In the genomic region with DNA sequence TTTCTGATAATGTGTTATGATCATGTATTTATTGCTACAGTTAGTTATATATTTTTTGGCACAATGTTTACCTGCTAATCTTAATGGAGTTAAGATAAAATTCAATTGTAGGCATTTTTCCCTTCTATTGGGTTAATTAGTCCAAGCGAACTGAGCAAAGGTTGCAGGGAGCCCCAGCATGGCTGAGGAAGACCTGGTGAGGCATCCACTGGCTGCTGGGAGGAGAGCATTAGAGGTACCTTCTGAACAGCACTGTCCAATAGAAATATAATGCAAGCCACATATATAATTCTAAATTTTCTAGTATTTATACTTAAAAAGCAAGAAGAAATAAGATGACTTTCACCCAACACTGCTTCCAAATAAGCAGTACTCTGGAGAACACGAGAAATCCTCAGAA, we compare ENCODE assay signal across 8 cellular contexts. TPM values are rescaled to one million over a fixed set of nuclear protein-coding genes. Genes with fewer than 3 reads are reported as not detected.
DNase-seq lines count a peak whose midpoint lies in the region; ATAC-seq, FAIRE-seq and TF ChIP-seq lines count a peak whose summit lies in the region.

No MANE protein-coding gene starts in this region.

- DNase-seq in keratinocyte (ENCODE audit: low read depth, low spot score), result no peak
- DNase-seq in type B pancreatic cell (ENCODE audit: extremely low spot score, unreplicated experiment), result no peak
- no peak for DNase-seq in urothelium cell line (ENCODE audit: low spot score)
- DNase-seq in hippocampal formation (lab: John Stamatoyannopoulos, UW), result no peak

- peaks cover 1 to 2% of the 10 kb centered on the region in 2 experiments for H3K36me3 ChIP-seq in keratinocyte (ENCODE audit: control insufficient read depth in 2 of 2, extremely low read depth in 1 of 2, insufficient read depth in 2 of 2, low read length in 2 of 2)

- no peak for TF ChIP-seq CTCF in 22Rv1 (IDR thresholded peaks at IDR 0.05)
- TF ChIP-seq CTCF in keratinocyte (optimal IDR thresholded peaks at IDR 0.05 in 1 of 3, IDR thresholded peaks at IDR 0.05 in 1 of 3, conservative IDR thresholded peaks at IDR 0.05 in 1 of 3; ENCODE audit: extremely low read depth in 1 of 3, insufficient read depth in 2 of 3, low read length in 3 of 3), result no peak
- TF ChIP-seq CTCF in type B pancreatic cell (conservative IDR thresholded peaks at IDR 0.05), result no peak

- ATAC-seq in GM21723 (IDR thresholded peaks at IDR 0.05; ENCODE audit: unreplicated experiment), result peak; percentile 9
- no peak for ATAC-seq in activated T-helper 17 cell treated with anti-CD3 and anti-CD28 coated beads, Interleukin-2, amount 50 U/mL, for 72 hours (replicated peaks)
- ATAC-seq in GM18870 (IDR thresholded peaks at IDR 0.05; ENCODE audit: unreplicated experiment), result no peak

- H2AFZ ChIP-seq in keratinocyte (ENCODE audit: control insufficient read depth, low read length), result peak overlapping the region; percentile 98

- peak overlapping the region; percentile 55 to 94 (median 94) for H3K4me3 ChIP-seq in keratinocyte (ENCODE audit: control insufficient read depth in 2 of 3, extremely low read depth in 1 of 3, insufficient read depth in 2 of 3, low read depth in 1 of 3, low read length in 3 of 3)

- H3K27ac Mint-ChIP-seq in activated T-helper 17 cell treated with anti-CD3 and anti-CD28 coated beads, Interleukin-2, amount 50 U/mL, for 72 hours, result peak overlapping the region; percentile 98
- H3K27ac Mint-ChIP-seq in type B pancreatic cell, result peak overlapping the region; percentile 98

- peaks cover 18% of the 10 kb centered on the region for H3K36me3 Mint-ChIP-seq in activated T-helper 17 cell treated with anti-CD3 and anti-CD28 coated beads, Interleukin-2, amount 50 U/mL, for 72 hours (ENCODE audit: low read depth)
- peaks cover 5% of the 10 kb centered on the region for H3K36me3 Mint-ChIP-seq in type B pancreatic cell

- H4K20me1 ChIP-seq in keratinocyte (ENCODE audit: control insufficient read depth, extremely low read depth, insufficient read depth, low read length), result no peaks in the 10 kb centered on the region

- no peaks in the 10 kb centered on the region for H3K27me3 ChIP-seq in keratinocyte (ENCODE audit: control insufficient read depth, extremely low read depth, insufficient read depth, low read length)

- H3K9me3 ChIP-seq in keratinocyte (ENCODE audit: control insufficient read depth, low read depth, low read length), result no peaks in the 10 kb centered on the region

- no peaks in the 10 kb centered on the region for H3K9me1 ChIP-seq in keratinocyte (ENCODE audit: control insufficient read depth, extremely low read depth, insufficient read depth, low read length)

- peak overlapping the region; percentile 99 for H3K4me3 Mint-ChIP-seq in activated T-helper 17 cell treated with anti-CD3 and anti-CD28 coated beads, Interleukin-2, amount 50 U/mL, for 72 hours
- peak overlapping the region; percentile 97 for H3K4me3 Mint-ChIP-seq in type B pancreatic cell

- peak overlapping the region; percentile 90 for H3K4me2 ChIP-seq in keratinocyte (ENCODE audit: control insufficient read depth, extremely low read depth, insufficient read depth, low read depth, low read length)

- FAIRE-seq in keratinocyte (lab: Jason Lieb, UNC), result no peak
- FAIRE-seq in urothelium cell line (lab: Jason Lieb, UNC), result no peak

- no peaks in the 10 kb centered on the region for H3K27me3 Mint-ChIP-seq in activated T-helper 17 cell treated with anti-CD3 and anti-CD28 coated beads, Interleukin-2, amount 50 U/mL, for 72 hours
- H3K27me3 Mint-ChIP-seq in type B pancreatic cell, result peaks cover 16% of the 10 kb centered on the region

- H3K79me2 ChIP-seq in keratinocyte (ENCODE audit: control insufficient read depth, insufficient read depth, low read length), result peaks cover 17% of the 10 kb centered on the region

- peak overlapping the region; percentile 88 for H3K27ac ChIP-seq in 22Rv1
- peak overlapping the region; percentile 85 for H3K27ac ChIP-seq in keratinocyte (ENCODE audit: control insufficient read depth, insufficient read depth, low read length)

- H3K9me3 Mint-ChIP-seq in activated T-helper 17 cell treated with anti-CD3 and anti-CD28 coated beads, Interleukin-2, amount 50 U/mL, for 72 hours, result no peaks in the 10 kb centered on the region
- no peaks in the 10 kb centered on the region for H3K9me3 Mint-ChIP-seq in type B pancreatic cell

- H3K9ac ChIP-seq in keratinocyte (ENCODE audit: control insufficient read depth, extremely low read depth, insufficient read depth, low read length), result peak overlapping the region; percentile 91

- dilution Hi-C loops in keratinocyte (cut with MboI; ENCODE audit: extremely low pct_ligation_motif_present, low sequenced_read_pairs), result no loop called here

- H3K4me1 ChIP-seq in keratinocyte (ENCODE audit: control insufficient read depth, extremely low read depth, insufficient read depth, low read length), result no peaks in the 10 kb centered on the region

- peaks cover 9% of the 10 kb centered on the region for H3K4me1 Mint-ChIP-seq in activated T-helper 17 cell treated with anti-CD3 and anti-CD28 coated beads, Interleukin-2, amount 50 U/mL, for 72 hours
- H3K4me1 Mint-ChIP-seq in type B pancreatic cell (ENCODE audit: unreplicated experiment), result peaks cover 16% of the 10 kb centered on the region

RNA-seq across cellular contexts. Expression of a gene that starts 0.7 kb away (rescaled TPM):
- total RNA-seq in activated T-helper 17 cell treated with anti-CD3 and anti-CD28 coated beads, Interleukin-2, amount 50 U/mL, for 72 hours, result 10 to 100 TPM; 28.4 to 56.4 TPM
- polyA plus RNA-seq in keratinocyte, result 32.9 to 70.2 TPM (median 45.3 TPM) in 3 replicates
- polyA plus RNA-seq in keratinocyte (2011; ENCODE audit: low read depth), result 6.0 TPM
- 32.3 and 73.5 TPM in 2 replicates for polyA plus RNA-seq in keratinocyte (2011; cell fraction: cytosol; rRNA removed)
- polyA plus RNA-seq in keratinocyte (2011; cell fraction: nucleus; rRNA removed), result 15.7 and 24.8 TPM in 2 replicates
- polyA plus RNA-seq in keratinocyte (2012; ENCODE audit: low replicate concordance), result 33.0 and 46.1 TPM in 2 replicates
- 4.1 to 24.3 TPM (median 15.4 TPM) in 3 replicates for polyA minus RNA-seq in keratinocyte
- polyA minus RNA-seq in keratinocyte (2011; cell fraction: cytosol; rRNA and poly(A)+ RNA removed), result 10.2 TPM
- 1.9 and 3.3 TPM in 2 replicates for polyA minus RNA-seq in keratinocyte (2011; cell fraction: nucleus; rRNA and poly(A)+ RNA removed)
- total RNA-seq in type B pancreatic cell (ENCODE audit: low replicate concordance), result 22.7 and 25.6 TPM in 2 replicates

RNA-seq across cellular contexts. Expression of a gene that starts 17.9 kb away (rescaled TPM):
- total RNA-seq in activated T-helper 17 cell treated with anti-CD3 and anti-CD28 coated beads, Interleukin-2, amount 50 U/mL, for 72 hours, result 10 to 100 TPM; 47.5 to 56.7 TPM
- 9.1 to 23.8 TPM (median 20.1 TPM) in 3 replicates for polyA plus RNA-seq in keratinocyte
- polyA plus RNA-seq in keratinocyte (2011; ENCODE audit: low read depth), result 30.4 TPM
- polyA plus RNA-seq in keratinocyte (2011; cell fraction: cytosol; rRNA removed), result 2.5 and 4.2 TPM in 2 replicates
- polyA plus RNA-seq in keratinocyte (2011; cell fraction: nucleus; rRNA removed), result 58.7 and 79.8 TPM in 2 replicates
- 9.6 and 20.4 TPM in 2 replicates for polyA plus RNA-seq in keratinocyte (2012; ENCODE audit: low replicate concordance)
- 2.6 to 18.8 TPM (median 7.4 TPM) in 3 replicates for polyA minus RNA-seq in keratinocyte
- polyA minus RNA-seq in keratinocyte (2011; cell fraction: cytosol; rRNA and poly(A)+ RNA removed), result 7.3 TPM
- 14.8 and 21.6 TPM in 2 replicates for polyA minus RNA-seq in keratinocyte (2011; cell fraction: nucleus; rRNA and poly(A)+ RNA removed)
- 43.2 and 55.7 TPM in 2 replicates for total RNA-seq in type B pancreatic cell (ENCODE audit: low replicate concordance)

RNA-seq across cellular contexts. Expression of a gene that starts 18.7 kb away (rescaled TPM):
- total RNA-seq in activated T-helper 17 cell treated with anti-CD3 and anti-CD28 coated beads, Interleukin-2, amount 50 U/mL, for 72 hours, result 10 to 100 TPM; 48.9 to 64.9 TPM
- 52.6 to 105 TPM (median 65.6 TPM) in 3 replicates for polyA plus RNA-seq in keratinocyte
- 16.8 TPM for polyA plus RNA-seq in keratinocyte (2011; ENCODE audit: low read depth)
- polyA plus RNA-seq in keratinocyte (2011; cell fraction: cytosol; rRNA removed), result 67.2 and 133 TPM in 2 replicates
- 45.5 and 62.4 TPM in 2 replicates for polyA plus RNA-seq in keratinocyte (2011; cell fraction: nucleus; rRNA removed)
- polyA plus RNA-seq in keratinocyte (2012; ENCODE audit: low replicate concordance), result 50.2 and 63.8 TPM in 2 replicates
- 1.9 to 25.6 TPM (median 14.6 TPM) in 3 replicates for polyA minus RNA-seq in keratinocyte
- polyA minus RNA-seq in keratinocyte (2011; cell fraction: cytosol; rRNA and poly(A)+ RNA removed), result 11.7 TPM
- 4.5 and 9.4 TPM in 2 replicates for polyA minus RNA-seq in keratinocyte (2011; cell fraction: nucleus; rRNA and poly(A)+ RNA removed)
- total RNA-seq in type B pancreatic cell (ENCODE audit: low replicate concordance), result 31.2 and 46.7 TPM in 2 replicates

RNA-seq across cellular contexts. Expression of a gene that starts 19.9 kb away (rescaled TPM):
- total RNA-seq in activated T-helper 17 cell treated with anti-CD3 and anti-CD28 coated beads, Interleukin-2, amount 50 U/mL, for 72 hours, result 1 to 10 TPM; 1.5 to 1.9 TPM
- polyA plus RNA-seq in keratinocyte, result 0.19 to 0.55 TPM (median 0.37 TPM) in 3 replicates
- 3.7 TPM for polyA plus RNA-seq in keratinocyte (2011; ENCODE audit: low read depth)
- 0.23 and 0.43 TPM in 2 replicates for polyA plus RNA-seq in keratinocyte (2011; cell fraction: cytosol; rRNA removed)
- 0.62 and 0.72 TPM in 2 replicates for polyA plus RNA-seq in keratinocyte (2011; cell fraction: nucleus; rRNA removed)
- polyA plus RNA-seq in keratinocyte (2012; ENCODE audit: low replicate concordance), result 0.45 and 0.87 TPM in 2 replicates
- 1.2 to 1.5 TPM in 2 of 3 replicates, not detected in the other for polyA minus RNA-seq in keratinocyte
- not detected for polyA minus RNA-seq in keratinocyte (2011; cell fraction: cytosol; rRNA and poly(A)+ RNA removed)
- 1.1 and 1.9 TPM in 2 replicates for polyA minus RNA-seq in keratinocyte (2011; cell fraction: nucleus; rRNA and poly(A)+ RNA removed)
- total RNA-seq in type B pancreatic cell (ENCODE audit: low replicate concordance), result 2.3 and 5.9 TPM in 2 replicates

RNA-seq across cellular contexts. Expression of a gene that starts 38.9 kb away (rescaled TPM):
- total RNA-seq in activated T-helper 17 cell treated with anti-CD3 and anti-CD28 coated beads, Interleukin-2, amount 50 U/mL, for 72 hours, result not detected
- 0.09 to 0.54 TPM (median 0.31 TPM) in 3 replicates for polyA plus RNA-seq in keratinocyte
- polyA plus RNA-seq in keratinocyte (2011; ENCODE audit: low read depth), result 0.81 TPM
- 0.13 and 0.22 TPM in 2 replicates for polyA plus RNA-seq in keratinocyte (2011; cell fraction: cytosol; rRNA removed)
- 0.23 and 0.37 TPM in 2 replicates for polyA plus RNA-seq in keratinocyte (2011; cell fraction: nucleus; rRNA removed)
- 0.23 and 0.36 TPM in 2 replicates for polyA plus RNA-seq in keratinocyte (2012; ENCODE audit: low replicate concordance)
- polyA minus RNA-seq in keratinocyte, result 0.30 to 0.32 TPM in 2 of 3 replicates, not detected in the other
- not detected for polyA minus RNA-seq in keratinocyte (2011; cell fraction: cytosol; rRNA and poly(A)+ RNA removed)
- 1.2 TPM in 1 of 2 replicates, not detected in the other for polyA minus RNA-seq in keratinocyte (2011; cell fraction: nucleus; rRNA and poly(A)+ RNA removed)
- 0.19 and 0.77 TPM in 2 replicates for total RNA-seq in type B pancreatic cell (ENCODE audit: low replicate concordance)
